ENCODE assay signal across 1 cellular context in genomic region chr14:38616959-38617358, GRCh38.
TF ChIP-seq lines count a peak whose summit lies in the region.

No MANE protein-coding gene starts in this region.

TF ChIP-seq in WTC11, 78 proteins besides CTCF, POLR2A, EP300 and RAD21 (continued from another document):
- TF ChIP-seq ZNF532 (CRISPR knock-in tag; IDR thresholded peaks at IDR 0.05; ENCODE audit: borderline replicate concordance) (no peak), ZNF121 (CRISPR knock-in tag; IDR thresholded peaks at IDR 0.05) (no peak), GRHL2 (CRISPR knock-in tag; IDR thresholded peaks at IDR 0.05; ENCODE audit: insufficient replicate concordance, severe bottlenecking) (no peak), GTF2I (CRISPR knock-in tag; conservative IDR thresholded peaks at IDR 0.05) (no peak), RELA (CRISPR knock-in tag; IDR thresholded peaks at IDR 0.05; ENCODE audit: borderline replicate concordance) (no peak), FOXK1 (CRISPR knock-in tag; IDR thresholded peaks at IDR 0.05) (no peak), CREB1 (CRISPR knock-in tag; IDR thresholded peaks at IDR 0.05) (no peak), AFF4 (CRISPR knock-in tag; IDR thresholded peaks at IDR 0.05; ENCODE audit: borderline replicate concordance) (no peak), ZNF232 (CRISPR knock-in tag; IDR thresholded peaks at IDR 0.05) (no peak)
